25 cellular contexts compared by ENCODE assay signal in the genomic region with DNA sequence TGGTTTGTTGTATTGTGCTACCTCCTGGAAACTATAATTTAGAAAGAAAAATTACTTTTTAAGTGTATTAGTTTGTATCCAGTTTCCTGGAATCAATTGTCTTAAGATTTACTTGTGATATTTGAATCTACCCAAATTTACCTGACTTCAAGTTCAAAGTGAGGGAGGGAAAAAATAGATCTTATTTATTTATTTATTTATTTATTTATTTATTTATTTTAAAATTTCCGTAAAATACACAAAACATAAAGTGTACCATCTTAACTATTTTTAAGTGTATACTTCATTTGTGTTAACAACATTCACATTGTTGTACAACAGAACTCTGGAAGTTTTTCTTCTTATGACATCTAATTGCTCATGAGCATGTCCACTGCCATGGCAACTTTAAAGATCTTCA.
"Had no signal": no experiment of that assay in that cellular context is flagged by ENCODE, and none has a peak within 500 bp of the region (broad histone marks: within the 10 kb centered on the region; RNA-seq: fewer than 3 reads in every experiment).

No MANE protein-coding gene starts in this region.

- DNase-seq: hippocampal formation; left ventricle myocardium inferior; mesendoderm; naive B cell; natural killer cell; nephron progenitor cell; occipital lobe; ovary; posterior cingulate gyrus; retina; right cardiac atrium; sigmoid colon; small intestine; spleen; stimulated activated CD4-positive, alpha-beta T cell treated with anti-CD3 and anti-CD28 coated beads, Interleukin-4, amount 100 ng/mL, for 4 hours; stimulated activated CD8-positive, alpha-beta memory T cell treated with anti-CD3 and anti-CD28 coated beads, Interleukin-4, amount 100 ng/mL, for 48 hours; stimulated activated naive CD4-positive, alpha-beta T cell treated with Interleukin-2 at 50 U/mL for 16 hours; stimulated activated naive CD8-positive, alpha-beta T cell treated with anti-CD3 and anti-CD28 coated beads, Interleukin-15, amount 100 ng/mL, for 72 hours; substantia nigra; uterus had no signal

- H3K27me3 ChIP-seq: neural progenitor cell, neutrophil, ovary, sigmoid colon, spleen, tibial nerve, uterus had no signal

- H3K36me3 ChIP-seq: left ventricle myocardium inferior, neural progenitor cell, neutrophil, ovary, prostate gland, sigmoid colon, spleen, tibial nerve, uterus had no signal

- H3K9ac ChIP-seq: neural progenitor cell had no signal

- H3K27ac ChIP-seq: left ventricle myocardium inferior, neural progenitor cell, neutrophil, ovary, prostate gland, sigmoid colon, spleen, tibial nerve, uterus had no signal

- FAIRE-seq: small intestine had no signal

- H3K9me3 ChIP-seq: left ventricle myocardium inferior, neutrophil, ovary, prostate gland, sigmoid colon, spleen, tibial nerve, uterus had no signal

- H3K4me3 ChIP-seq: left ventricle myocardium inferior, lung, neural progenitor cell, ovary, prostate gland, sigmoid colon, spleen, tibial nerve, uterus had no signal

- H3K4me2 ChIP-seq: neural progenitor cell had no signal

- H2AFZ ChIP-seq: neural progenitor cell had no signal

- H3K4me1 ChIP-seq: left ventricle myocardium inferior, neural progenitor cell, prostate gland, sigmoid colon, spleen, tibial nerve, uterus had no signal
